1 cellular context compared by ENCODE assay signal in genomic region chr14:58898655-58899316, GRCh38.
TF ChIP-seq lines count a peak whose summit lies in the region.

No MANE protein-coding gene starts in this region.

TF ChIP-seq in SK-N-SH, 30 proteins besides CTCF, POLR2A, EP300 and RAD21 (continued from another document):
- TF ChIP-seq PBX3 (IDR thresholded peaks at IDR 0.05) (peak; percentile 93), GABPA (IDR thresholded peaks at IDR 0.05; ENCODE audit: low read depth) (no peak), JUND (IDR thresholded peaks at IDR 0.05) (peak; percentile 99), MXI1 (IDR thresholded peaks at IDR 0.05; ENCODE audit: low read depth, low read length) (no peak), RXRA (IDR thresholded peaks at IDR 0.05; ENCODE audit: borderline replicate concordance, low read depth) (peak; percentile 84; the same call in 1 of the 2 replicates), TCF12 (IDR thresholded peaks at IDR 0.05) (peak; percentile 98), POLR2AphosphoS5 (IDR thresholded peaks at IDR 0.05; ENCODE audit: low read depth, low read length) (peak; percentile 70; the same call in 1 of the 2 replicates), RFX5 (IDR thresholded peaks at IDR 0.05; ENCODE audit: low read length) (no peak), MAX (IDR thresholded peaks at IDR 0.05; ENCODE audit: low read depth) (no peak; the same call in 1 of the 2 replicates), FOXJ3 (CRISPR knock-in tag; IDR thresholded peaks at IDR 0.05) (no peak), EZH2phosphoT487 (IDR thresholded peaks at IDR 0.05; ENCODE audit: borderline replicate concordance, low read depth) (no peak), USF2 (IDR thresholded peaks at IDR 0.05; ENCODE audit: borderline replicate concordance, low read depth, low read length) (no peak)
